1 cellular context compared by ENCODE assay signal in the genomic region with DNA sequence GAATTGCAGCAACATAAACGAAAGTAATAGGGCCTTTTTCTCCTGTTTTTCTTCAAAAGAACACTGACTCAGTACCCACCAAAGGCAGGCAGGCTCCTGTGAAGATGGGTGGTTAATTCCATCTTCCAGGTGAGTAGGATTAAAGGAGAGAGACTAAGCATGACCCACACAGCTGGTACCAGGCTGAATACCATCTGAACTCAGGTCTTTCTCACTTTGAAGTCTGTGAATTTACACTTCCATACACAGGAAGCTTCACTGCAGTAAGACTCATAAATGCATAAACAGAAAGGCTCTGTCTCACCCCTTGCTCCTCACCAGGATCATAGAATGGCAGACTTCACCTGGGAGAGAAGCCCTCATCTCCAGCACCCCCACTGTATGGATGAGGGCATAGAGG.
TF ChIP-seq lines count a peak whose summit lies in the region.

No MANE protein-coding gene starts in this region.

TF ChIP-seq in IMR-90, 13 proteins besides CTCF, POLR2A, EP300 and RAD21:
- TF ChIP-seq MXI1 (IDR thresholded peaks at IDR 0.05; ENCODE audit: borderline replicate concordance, low read depth, low read length) (no peak), USF2 (IDR thresholded peaks at IDR 0.05; ENCODE audit: low read depth, low read length) (no peak), NFE2L2 (IDR thresholded peaks at IDR 0.05; ENCODE audit: low read depth, low read length) (no peak), BHLHE40 (IDR thresholded peaks at IDR 0.05; ENCODE audit: low read depth, low read length) (no peak), FOS (IDR thresholded peaks at IDR 0.05; ENCODE audit: low read depth, low read length) (no peak)
